ENCODE assay signal across 17 cellular contexts in the genomic region with DNA sequence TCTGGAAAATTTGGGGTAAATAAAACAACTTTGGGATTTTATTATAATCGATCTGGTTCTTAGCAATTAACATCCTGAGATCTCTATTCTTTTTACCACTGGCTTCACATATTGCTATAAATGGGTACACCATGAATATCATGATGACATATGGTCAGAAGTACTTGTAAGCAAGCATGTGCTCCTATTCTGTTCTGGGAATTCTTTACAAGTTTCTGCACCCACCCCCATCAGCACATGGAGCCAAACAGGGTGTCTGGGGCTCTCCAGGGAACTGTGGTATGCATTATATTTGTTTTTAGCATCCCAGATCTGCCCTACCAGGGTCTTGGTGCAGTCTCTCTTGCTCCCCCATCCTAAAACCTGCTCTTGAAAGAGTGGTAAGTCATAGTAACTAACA. TPM values are rescaled to one million over a fixed set of nuclear protein-coding genes. Genes with fewer than 3 reads are reported as not detected.
DNase-seq lines count a peak whose midpoint lies in the region; ATAC-seq and TF ChIP-seq lines count a peak whose summit lies in the region.
"Had no signal": no experiment of that assay in that cellular context is flagged by ENCODE, and none has a peak within 500 bp of the region (broad histone marks: within the 10 kb centered on the region; RNA-seq: fewer than 3 reads in every experiment).

No MANE protein-coding gene starts in this region.

- H3K36me3 ChIP-seq in OCI-LY3 (replicated peaks; ENCODE audit: low read depth, low read length), result no peaks in the 10 kb centered on the region
- H3K36me3 ChIP-seq in lower lobe of right lung, result peaks cover 13% of the 10 kb centered on the region
- H3K36me3 ChIP-seq in testis (ENCODE audit: low read depth, missing control alignments), result no peaks in the 10 kb centered on the region
- H3K36me3 ChIP-seq in CD4-positive, alpha-beta memory T cell (ENCODE audit: insufficient read depth, low read length), result peaks cover 6% of the 10 kb centered on the region
- H3K36me3 ChIP-seq: thoracic aorta, WERI-Rb-1 had no signal

- intact Hi-C loops in lower lobe of right lung (cut with DNase I) (no loop called here), testis (cut with DNase I; ENCODE audit: low total_unique reads) (no loop called here)
- intact Hi-C loops in CD4-positive, alpha-beta memory T cell (cut with micrococcal nuclease), result no loop called here

- H3K27ac ChIP-seq in OCI-LY3 (ENCODE audit: low read length) (no peak overlapping the region), lower lobe of right lung (peak overlapping the region; percentile 19), testis (peak overlapping the region; percentile 59 to 79)
- H3K27ac ChIP-seq in CD4-positive, alpha-beta memory T cell (ENCODE audit: low read depth, low read length), result no peak overlapping the region
- H3K27ac ChIP-seq: 22Rv1, thoracic aorta, WERI-Rb-1 had no signal

- H2AFZ ChIP-seq in OCI-LY3 (ENCODE audit: low read depth, low read length), result no peak overlapping the region

- DNase-seq in NCI-H1694 treated with DMSO at 0.1 percent for 48 hours (lab: John Stamatoyannopoulos, UW), result peak; percentile 12
- DNase-seq in NCI-H1694 (lab: John Stamatoyannopoulos, UW), result no peak
- DNase-seq in lower lobe of right lung, result no peak
- no peak for DNase-seq in testis
- DNase-seq in effector memory CD8-positive, alpha-beta T cell, result no peak
- no peak for DNase-seq in T-helper 1 cell
- DNase-seq in CD4-positive, alpha-beta memory T cell, result no peak
- DNase-seq: MV-4-11, NCI-H774 had no signal

- no peaks in the 10 kb centered on the region for H3K27me3 Mint-ChIP-seq in effector memory CD8-positive, alpha-beta T cell
- H3K27me3 Mint-ChIP-seq in CD4-positive, alpha-beta memory T cell, result no peaks in the 10 kb centered on the region
- H3K27me3 Mint-ChIP-seq: activated CD4-positive, alpha-beta memory T cell treated with anti-CD3 and anti-CD28 coated beads, Interleukin-2, amount 10 ng/mL, durations not matched to agents 7 days and 5 days; T-cell had no signal

- no peak overlapping the region for H3K4me3 Mint-ChIP-seq in effector memory CD8-positive, alpha-beta T cell
- no peak overlapping the region for H3K4me3 Mint-ChIP-seq in CD4-positive, alpha-beta memory T cell
- H3K4me3 Mint-ChIP-seq: activated CD4-positive, alpha-beta memory T cell treated with anti-CD3 and anti-CD28 coated beads, Interleukin-2, amount 10 ng/mL, durations not matched to agents 7 days and 5 days; CD14-positive monocyte; T-cell had no signal

- CTCF ChIA-PET in CD4-positive, alpha-beta memory T cell (lab: Charles Lee; ENCODE audit: partially characterized antibody), result no interaction called here

- peaks cover 7% of the 10 kb centered on the region for H3K36me3 Mint-ChIP-seq in effector memory CD8-positive, alpha-beta T cell (ENCODE audit: insufficient read depth)
- H3K36me3 Mint-ChIP-seq in CD4-positive, alpha-beta memory T cell, result peaks cover 9 to 21% of the 10 kb centered on the region in 2 donors

- H3K9me3 Mint-ChIP-seq in effector memory CD8-positive, alpha-beta T cell, result no peaks in the 10 kb centered on the region
- no peaks in the 10 kb centered on the region for H3K9me3 Mint-ChIP-seq in CD4-positive, alpha-beta memory T cell
- H3K9me3 Mint-ChIP-seq: activated CD4-positive, alpha-beta memory T cell treated with anti-CD3 and anti-CD28 coated beads, Interleukin-2, amount 10 ng/mL, durations not matched to agents 7 days and 5 days; CD14-positive monocyte; T-cell had no signal

- POLR2A ChIA-PET in CD4-positive, alpha-beta memory T cell (lab: Charles Lee; ENCODE audit: partially characterized antibody), result no interaction called here

- H3K9ac ChIP-seq in OCI-LY3 (ENCODE audit: low read length), result no peak overlapping the region

- H3K4me3 ChIP-seq in OCI-LY3 (ENCODE audit: low read length) (peak overlapping the region; percentile 28; the same call in 1 of the 2 replicates), lower lobe of right lung (no peak overlapping the region), testis (no peak overlapping the region)
- no peak overlapping the region for H3K4me3 ChIP-seq in CD4-positive, alpha-beta memory T cell (ENCODE audit: low read length in 2 of 2)
- H3K4me3 ChIP-seq: lung had no signal

- ATAC-seq in lower lobe of right lung, result no peak
- ATAC-seq in effector memory CD8-positive, alpha-beta T cell (replicated peaks), result no peak

- TF ChIP-seq CTCF in OCI-LY3 (IDR thresholded peaks at IDR 0.05; ENCODE audit: low read depth, low read length) (no peak), lower lobe of right lung (IDR thresholded peaks at IDR 0.05) (no peak), testis (IDR thresholded peaks at IDR 0.05) (no peak)

- peaks cover 28% of the 10 kb centered on the region for H3K4me1 ChIP-seq in OCI-LY3 (ENCODE audit: low read length)
- peaks cover 31% of the 10 kb centered on the region for H3K4me1 ChIP-seq in lower lobe of right lung
- peaks cover 5% of the 10 kb centered on the region for H3K4me1 ChIP-seq in testis
- H3K4me1 ChIP-seq in CD4-positive, alpha-beta memory T cell (ENCODE audit: insufficient read depth, low read length), result no peaks in the 10 kb centered on the region

- H3K9me3 ChIP-seq in OCI-LY3 (ENCODE audit: insufficient read depth, low read length) (no peaks in the 10 kb centered on the region), lower lobe of right lung (no peaks in the 10 kb centered on the region), testis (no peaks in the 10 kb centered on the region)
- H3K9me3 ChIP-seq in CD4-positive, alpha-beta memory T cell (ENCODE audit: control insufficient read depth in 1 of 2, low read length in 2 of 2), result no peaks in the 10 kb centered on the region
- H3K9me3 ChIP-seq: thoracic aorta had no signal

- peak overlapping the region; percentile 85 for H3K4me2 ChIP-seq in OCI-LY3 (ENCODE audit: low read length)

- H3K79me2 ChIP-seq in OCI-LY3 (ENCODE audit: low read length), result no peaks in the 10 kb centered on the region

- 32 to 65% methylated on average over 1 of the region's 1 CpG for WGBS in testis, 2 donors

- peaks cover 6 to 9% of the 10 kb centered on the region in 2 donors for H3K4me1 Mint-ChIP-seq in effector memory CD8-positive, alpha-beta T cell (ENCODE audit: low read depth in 2 of 2)
- H3K4me1 Mint-ChIP-seq in CD4-positive, alpha-beta memory T cell, result peaks cover 0 to 11% (median 6%) of the 10 kb centered on the region in 4 donors

- H3K27me3 ChIP-seq in OCI-LY3 (ENCODE audit: low read depth, low read length) (no peaks in the 10 kb centered on the region), lower lobe of right lung (ENCODE audit: low read depth) (no peaks in the 10 kb centered on the region), testis (no peaks in the 10 kb centered on the region)
- no peaks in the 10 kb centered on the region for H3K27me3 ChIP-seq in CD4-positive, alpha-beta memory T cell (ENCODE audit: insufficient read depth, low read length)

- no peaks in the 10 kb centered on the region for H4K20me1 ChIP-seq in OCI-LY3 (ENCODE audit: insufficient read depth, low read length)

- no peak for TF ChIP-seq POLR2A in testis (IDR thresholded peaks at IDR 0.05)

- peak overlapping the region in 1 of 2 donors; percentile 11 for H3K27ac Mint-ChIP-seq in effector memory CD8-positive, alpha-beta T cell
- H3K27ac Mint-ChIP-seq in CD4-positive, alpha-beta memory T cell, result no peak overlapping the region
- H3K27ac Mint-ChIP-seq: activated CD4-positive, alpha-beta memory T cell treated with anti-CD3 and anti-CD28 coated beads, Interleukin-2, amount 10 ng/mL, durations not matched to agents 7 days and 5 days; T-cell had no signal

RNA-seq across cellular contexts. Expression of a gene that starts 31.3 kb away (rescaled TPM):
- total RNA-seq in lower lobe of right lung (19.6 TPM), testis (10 to 100 TPM; 30.0 to 33.5 TPM)
- 50.8 TPM for polyA plus RNA-seq in testis (ENCODE audit: insufficient read depth, low read depth, low replicate concordance)
- 10 to 100 TPM; 15.9 to 19.5 TPM for total RNA-seq in CD4-positive, alpha-beta memory T cell
- 10 to 100 TPM; 14.3 to 18.8 TPM for polyA plus RNA-seq in CD4-positive, alpha-beta memory T cell

RNA-seq across cellular contexts. Expression of a gene that starts 31.4 kb away (rescaled TPM):
- 4.2 TPM for total RNA-seq in lower lobe of right lung
- 1 to 10 TPM; 7.9 to 8.9 TPM for total RNA-seq in testis
- 8.5 TPM for polyA plus RNA-seq in testis (ENCODE audit: insufficient read depth, low read depth, low replicate concordance)
- 1 to 10 TPM; 4.9 to 5.5 TPM for total RNA-seq in CD4-positive, alpha-beta memory T cell
- 1 to 10 TPM; 3.0 to 6.1 TPM for polyA plus RNA-seq in CD4-positive, alpha-beta memory T cell

RNA-seq across cellular contexts. Expression of a gene that starts 53.3 kb away (rescaled TPM):
- 25.3 TPM for total RNA-seq in lower lobe of right lung
- 1 to 10 TPM; 2.0 to 4.4 TPM for total RNA-seq in testis
- polyA plus RNA-seq in testis (ENCODE audit: insufficient read depth, low read depth, low replicate concordance), result 3.3 TPM
- total RNA-seq in CD4-positive, alpha-beta memory T cell, result 1 to 10 TPM; 6.4 to 6.5 TPM
- 10 to 100 TPM in 1 of 2 donors, 1 to 10 TPM in 1; 1.6 to 12.0 TPM for polyA plus RNA-seq in CD4-positive, alpha-beta memory T cell

Comparison
In these comparisons a context has a peak if more than half of its experiments do, and no peak if none do; other contexts are left out.
1. H3K27ac ChIP-seq: peak in lower lobe of right lung (single experiment) and testis (2 of 2); none in OCI-LY3 (single experiment) and CD4-positive, alpha-beta memory T cell (single experiment).